ENCODE assay signal across 10 cellular contexts in genomic region chrX:118536204-118536603, GRCh38. TPM values are rescaled to one million over a fixed set of nuclear protein-coding genes. Genes with fewer than 3 reads are reported as not detected.
A peak's percentile ranks its signal among the peaks of the same experiment; 100 is the strongest.
DNase-seq lines count a peak whose midpoint lies in the region; ATAC-seq, FAIRE-seq and TF ChIP-seq lines count a peak whose summit lies in the region.
"Had no signal": no experiment of that assay in that cellular context is flagged by ENCODE, and none has a peak within 500 bp of the region (broad histone marks: within the 10 kb centered on the region; RNA-seq: fewer than 3 reads in every experiment).

No MANE protein-coding gene starts in this region.

- no peaks in the 10 kb centered on the region for H3K27me3 Mint-ChIP-seq in activated naive CD4-positive, alpha-beta T cell treated with anti-CD3 and anti-CD28 coated beads, Interleukin-2, amount 50 U/mL, for 24 hours
- H3K27me3 Mint-ChIP-seq in activated CD8-positive, alpha-beta T cell treated with anti-CD3 and anti-CD28 coated beads, Interleukin-2, amount 10 ng/mL, durations not matched to agents 7 days and 5 days (ENCODE audit: low read depth), result no peaks in the 10 kb centered on the region

- intact Hi-C loops in transverse colon (cut with DNase I; ENCODE audit: low total_unique reads), result no loop called here

- in situ Hi-C loops in transverse colon (cut with MboI; ENCODE audit: low pct_ligation_motif_present in 1 of 4, low pct_unique_long_range_greater_than_20kb in 1 of 4, low sequenced_read_pairs in 3 of 4) (no loop called here), KBM-7 (cut with MboI; ENCODE audit: low pct_unique_long_range_greater_than_20kb, low sequenced_read_pairs) (no loop called here)

- H3K4me3 ChIP-seq in transverse colon, result no peak overlapping the region
- H3K4me3 ChIP-seq: suprapubic skin had no signal

- POLR2A ChIA-PET in activated CD8-positive, alpha-beta T cell treated with anti-CD3 and anti-CD28 coated beads, Interleukin-2, amount 10 ng/mL, durations not matched to agents 7 days and 5 days (lab: Charles Lee), result interaction anchor here (0.8 to 12.2 kb wide), 3 partner anchors 17 to 40 kb away, joined by 3 to 155 read pairs (median 3); partner anchors contain the start of gene DOCK11

- H3K27ac ChIP-seq in transverse colon, result peak overlapping the region in 3 of 4 donors; percentile 19 to 44 (median 35)

- peak overlapping the region; percentile 93 for H3K27ac Mint-ChIP-seq in activated naive CD4-positive, alpha-beta T cell treated with anti-CD3 and anti-CD28 coated beads, Interleukin-2, amount 50 U/mL, for 24 hours
- peak overlapping the region; percentile 89 for H3K27ac Mint-ChIP-seq in activated CD8-positive, alpha-beta T cell treated with anti-CD3 and anti-CD28 coated beads, Interleukin-2, amount 10 ng/mL, durations not matched to agents 7 days and 5 days

- H3K36me3 ChIP-seq in transverse colon, result no peaks in the 10 kb centered on the region
- H3K36me3 ChIP-seq: suprapubic skin had no signal

- WGBS in transverse colon (ENCODE audit: low coverage in 1 of 2), 2 donors, result 69 to 80% methylated on average over 1 to 2 of the region's 2 CpGs

- H3K9me3 Mint-ChIP-seq in activated naive CD4-positive, alpha-beta T cell treated with anti-CD3 and anti-CD28 coated beads, Interleukin-2, amount 50 U/mL, for 24 hours, result no peaks in the 10 kb centered on the region
- no peaks in the 10 kb centered on the region for H3K9me3 Mint-ChIP-seq in activated CD8-positive, alpha-beta T cell treated with anti-CD3 and anti-CD28 coated beads, Interleukin-2, amount 10 ng/mL, durations not matched to agents 7 days and 5 days (ENCODE audit: insufficient read depth)

- DNase-seq in activated naive CD4-positive, alpha-beta T cell treated with Interleukin-2 at 50 U/mL for 16 hours, result no peak
- DNase-seq in activated CD8-positive, alpha-beta T cell treated with anti-CD3 and anti-CD28 coated beads, Interleukin-2, amount 10 ng/mL, durations not matched to agents 7 days and 5 days, result no peak
- DNase-seq in transverse colon (no peak), KBM-7 (no peak), kidney tubule cell (ENCODE audit: low spot score) (no peak), RCC 7860 (ENCODE audit: low spot score) (no peak)
- DNase-seq: KG1 had no signal

- CTCF ChIA-PET in activated CD8-positive, alpha-beta T cell treated with anti-CD3 and anti-CD28 coated beads, Interleukin-2, amount 10 ng/mL, durations not matched to agents 7 days and 5 days (lab: Charles Lee), result interaction anchor here (1.3 to 5.3 kb wide), 2 partner anchors 22 to 40 kb away, joined by 4 to 23 read pairs; partner anchors contain the start of gene DOCK11

- TF ChIP-seq CTCF in transverse colon (IDR thresholded peaks at IDR 0.05), result no peak

- peaks cover 0 to 7% (median 3%) of the 10 kb centered on the region in 4 donors for H3K4me1 ChIP-seq in transverse colon

- peaks cover 3% of the 10 kb centered on the region for H3K36me3 Mint-ChIP-seq in activated naive CD4-positive, alpha-beta T cell treated with anti-CD3 and anti-CD28 coated beads, Interleukin-2, amount 50 U/mL, for 24 hours
- peaks cover 12% of the 10 kb centered on the region for H3K36me3 Mint-ChIP-seq in activated CD8-positive, alpha-beta T cell treated with anti-CD3 and anti-CD28 coated beads, Interleukin-2, amount 10 ng/mL, durations not matched to agents 7 days and 5 days (ENCODE audit: low read depth)

- H3K27me3 ChIP-seq in transverse colon, result no peaks in the 10 kb centered on the region
- H3K27me3 ChIP-seq: suprapubic skin had no signal

- no peak for TF ChIP-seq POLR2A in transverse colon (IDR thresholded peaks at IDR 0.05)

- no peaks in the 10 kb centered on the region for H3K9me3 ChIP-seq in transverse colon
- H3K9me3 ChIP-seq: suprapubic skin had no signal

- peaks cover 73% of the 10 kb centered on the region for H3K4me1 Mint-ChIP-seq in activated naive CD4-positive, alpha-beta T cell treated with anti-CD3 and anti-CD28 coated beads, Interleukin-2, amount 50 U/mL, for 24 hours
- peaks cover 58% of the 10 kb centered on the region for H3K4me1 Mint-ChIP-seq in activated CD8-positive, alpha-beta T cell treated with anti-CD3 and anti-CD28 coated beads, Interleukin-2, amount 10 ng/mL, durations not matched to agents 7 days and 5 days (ENCODE audit: low read depth)

- TF ChIP-seq EP300 in transverse colon (IDR thresholded peaks at IDR 0.05; ENCODE audit: low read depth), result no peak

- ATAC-seq in HG02981 (IDR thresholded peaks at IDR 0.05; ENCODE audit: unreplicated experiment), result peak; percentile 46
- peak; percentile 74 for ATAC-seq in activated CD8-positive, alpha-beta T cell treated with anti-CD3 and anti-CD28 coated beads, Interleukin-2, amount 10 ng/mL, durations not matched to agents 7 days and 5 days

- FAIRE-seq in RCC 7860 (lab: Jason Lieb, UNC), result no peak

- H3K4me3 Mint-ChIP-seq in activated naive CD4-positive, alpha-beta T cell treated with anti-CD3 and anti-CD28 coated beads, Interleukin-2, amount 50 U/mL, for 24 hours, result peak overlapping the region; percentile 79
- H3K4me3 Mint-ChIP-seq in activated CD8-positive, alpha-beta T cell treated with anti-CD3 and anti-CD28 coated beads, Interleukin-2, amount 10 ng/mL, durations not matched to agents 7 days and 5 days, result peak overlapping the region; percentile 42

RNA-seq across cellular contexts. Expression of gene DOCK11, which starts 40.6 kb away (rescaled TPM):
- total RNA-seq in activated CD8-positive, alpha-beta T cell treated with anti-CD3 and anti-CD28 coated beads, Interleukin-2, amount 10 ng/mL, durations not matched to agents 7 days and 5 days, result 10 to 100 TPM; 62.6 to 66.0 TPM
- total RNA-seq in transverse colon, result 10 to 100 TPM in 2 of 4 donors, 1 to 10 TPM in 2; 6.4 to 16.4 (median 9.8) TPM
